In genomic region chr11:86386791-86387190, GRCh38 we compare ENCODE assay signal across 18 cellular contexts.
"Had no signal": no experiment of that assay in that cellular context is flagged by ENCODE, and none has a peak within 500 bp of the region (broad histone marks: within the 10 kb centered on the region; RNA-seq: fewer than 3 reads in every experiment).

No MANE protein-coding gene starts in this region.

- ATAC-seq: activated naive CD4-positive, alpha-beta T cell treated with anti-CD3 and anti-CD28 coated beads, Interleukin-2, amount 50 U/mL, for 72 hours; left ventricle myocardium superior; natural killer cell; stimulated activated naive B cell treated with anti-CD40 and anti-IgM and Interleukin-4, amounts not matched to agents 10 μg/mL and 1 μg/mL and 100 μg/mL, for 72 hours had no signal

- H3K4me1 ChIP-seq: tibial artery had no signal

- H3K36me3 ChIP-seq: esophagus muscularis mucosa, tibial artery had no signal

- DNase-seq: activated CD4-positive, alpha-beta T cell treated with anti-CD3 and anti-CD28 coated beads, Interleukin-2, amount 50 U/mL, for 48 hours; activated gamma-delta T cell treated with Interleukin-2 at 50 U/mL for 16 hours; effector memory CD4-positive, alpha-beta T cell; immature natural killer cell; kidney glomerular epithelial cell; left ventricle myocardium superior; mesendoderm; natural killer cell; nucleus accumbens; posterior cingulate gyrus; retina; stimulated activated naive B cell treated with anti-CD40 and anti-IgM and Interleukin-4, amounts not matched to agents 10 μg/mL and 1 μg/mL and 100 μg/mL, for 72 hours; substantia nigra; SW 1271; T-helper 2 cell; tibial artery had no signal

- H3K27me3 ChIP-seq: esophagus muscularis mucosa, tibial artery had no signal

- H3K27ac ChIP-seq: esophagus muscularis mucosa, tibial artery had no signal

- H3K9me3 ChIP-seq: esophagus muscularis mucosa, tibial artery had no signal

- H3K4me3 ChIP-seq: esophagus muscularis mucosa, tibial artery had no signal
